In the genomic region with DNA sequence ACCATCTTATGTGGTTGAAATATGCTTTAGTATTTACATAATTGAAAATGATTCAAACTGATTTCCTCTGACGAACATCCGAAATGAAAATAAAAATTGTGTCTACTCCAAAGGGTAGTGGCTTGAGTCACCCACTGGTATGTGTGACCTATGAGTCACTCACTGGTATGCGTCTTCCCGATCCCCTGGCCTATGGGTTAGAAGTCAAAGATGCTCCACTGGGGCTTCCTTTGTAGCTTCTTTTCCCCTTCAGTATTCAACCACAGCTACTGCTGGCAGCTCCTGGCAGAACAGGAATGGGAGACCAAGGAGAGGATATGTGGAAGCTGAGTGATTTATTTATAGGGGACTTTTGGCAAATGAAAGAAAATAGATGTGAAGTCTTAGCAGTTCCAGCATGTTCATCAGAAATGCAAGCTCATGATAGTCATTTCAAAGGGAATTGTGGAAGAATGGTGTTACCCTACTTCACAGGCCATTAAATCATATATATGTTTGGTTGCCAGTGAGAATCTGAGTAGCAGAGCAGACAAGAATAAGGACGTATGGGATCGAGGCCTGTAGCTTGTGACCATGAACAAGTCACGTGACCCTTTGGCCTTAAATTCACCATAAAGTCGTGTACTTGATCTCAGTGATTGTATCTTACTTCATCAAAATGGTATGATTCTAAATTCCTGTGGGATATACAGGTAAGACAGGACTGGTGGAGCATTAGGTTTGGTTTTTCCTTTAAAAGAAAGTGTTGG, we compare ENCODE assay signal across 9 cellular contexts.
DNase-seq lines count a peak whose midpoint lies in the region; ATAC-seq, FAIRE-seq and TF ChIP-seq lines count a peak whose summit lies in the region.
"Had no signal": no experiment of that assay in that cellular context is flagged by ENCODE, and none has a peak within 500 bp of the region (broad histone marks: within the 10 kb centered on the region; RNA-seq: fewer than 3 reads in every experiment).

No MANE protein-coding gene starts in this region.

- H3K79me2 ChIP-seq in keratinocyte (ENCODE audit: control insufficient read depth, insufficient read depth, low read length) = no peaks in the 10 kb centered on the region

- H3K36me3 ChIP-seq in SJCRH30 (no peaks in the 10 kb centered on the region), keratinocyte (ENCODE audit: control insufficient read depth in 2 of 2, extremely low read depth in 1 of 2, insufficient read depth in 2 of 2, low read length in 2 of 2) (no peaks in the 10 kb centered on the region)

- DNase-seq in SJCRH30 = peak; percentile 75
- peak; percentile 95 for DNase-seq in astrocyte of the spinal cord (ENCODE audit: low read depth, low spot score)
- peak; percentile 84 for DNase-seq in keratinocyte (ENCODE audit: low read depth, low spot score)
- DNase-seq in stimulated activated CD4-positive, alpha-beta T cell treated with anti-CD3 and anti-CD28 coated beads, Interleukin-4, amount 100 ng/mL, for 1 hour = peak; percentile 40
- no peak for DNase-seq in NCI-H510A (lab: John Stamatoyannopoulos, UW)
- DNase-seq in NCI-H2081 (lab: John Stamatoyannopoulos, UW) = no peak

- dilution Hi-C loops in keratinocyte (cut with MboI; ENCODE audit: extremely low pct_ligation_motif_present, low sequenced_read_pairs) = no loop called here

- TF ChIP-seq CTCF in astrocyte of the spinal cord (IDR thresholded peaks at IDR 0.05; ENCODE audit: low read depth, low read length) = no peak
- no peak for TF ChIP-seq CTCF in keratinocyte (optimal IDR thresholded peaks at IDR 0.05 in 1 of 3, IDR thresholded peaks at IDR 0.05 in 1 of 3, conservative IDR thresholded peaks at IDR 0.05 in 1 of 3; ENCODE audit: extremely low read depth in 1 of 3, insufficient read depth in 2 of 3, low read length in 3 of 3)

- peak; percentile 77 for FAIRE-seq in keratinocyte (lab: Jason Lieb, UNC)

- H3K4me3 ChIP-seq in SJCRH30 (peak overlapping the region; percentile 4), astrocyte of the spinal cord (ENCODE audit: low read depth, low read length) (no peak overlapping the region), keratinocyte (ENCODE audit: control insufficient read depth in 2 of 3, extremely low read depth in 1 of 3, insufficient read depth in 2 of 3, low read depth in 1 of 3, low read length in 3 of 3) (peak overlapping the region in 1 of 3 experiments; percentile 27)
- H3K4me3 ChIP-seq: SK-N-MC had no signal

- H3K9me1 ChIP-seq in keratinocyte (ENCODE audit: control insufficient read depth, extremely low read depth, insufficient read depth, low read length) = no peaks in the 10 kb centered on the region

- ATAC-seq in GM21367 (IDR thresholded peaks at IDR 0.05; ENCODE audit: unreplicated experiment) = peak; percentile 45
- no peak for ATAC-seq in HG03521 (IDR thresholded peaks at IDR 0.05; ENCODE audit: unreplicated experiment)

- H3K27me3 ChIP-seq in SJCRH30 (no peaks in the 10 kb centered on the region), keratinocyte (ENCODE audit: control insufficient read depth, extremely low read depth, insufficient read depth, low read length) (no peaks in the 10 kb centered on the region)

- in situ Hi-C loops in astrocyte of the spinal cord (cut with HindIII; ENCODE audit: low sequenced_read_pairs) = no loop called here

- peak overlapping the region; percentile 25 for H3K9ac ChIP-seq in keratinocyte (ENCODE audit: control insufficient read depth, extremely low read depth, insufficient read depth, low read length)

- peaks cover 51% of the 10 kb centered on the region for H3K4me1 ChIP-seq in SJCRH30
- H3K4me1 ChIP-seq in keratinocyte (ENCODE audit: control insufficient read depth, extremely low read depth, insufficient read depth, low read length) = peaks cover 55% of the 10 kb centered on the region

- H3K9me3 ChIP-seq in SJCRH30 (replicated peaks) (no peaks in the 10 kb centered on the region), keratinocyte (ENCODE audit: control insufficient read depth, low read depth, low read length) (no peaks in the 10 kb centered on the region)

- H3K27ac ChIP-seq in SJCRH30 (peak overlapping the region; percentile 86), keratinocyte (ENCODE audit: control insufficient read depth, insufficient read depth, low read length) (peak overlapping the region; percentile 89)

- peak overlapping the region; percentile 74 for H3K4me2 ChIP-seq in keratinocyte (ENCODE audit: control insufficient read depth, extremely low read depth, insufficient read depth, low read depth, low read length)

- H2AFZ ChIP-seq in keratinocyte (ENCODE audit: control insufficient read depth, low read length) = peak overlapping the region; percentile 0

- no peaks in the 10 kb centered on the region for H4K20me1 ChIP-seq in keratinocyte (ENCODE audit: control insufficient read depth, extremely low read depth, insufficient read depth, low read length)

Comparison
In these comparisons a context has a peak if more than half of its experiments do, and no peak if none do; other contexts are left out.
1. DNase-seq: peak in SJCRH30 (2 of 2), astrocyte of the spinal cord (single experiment), keratinocyte (single experiment) and stimulated activated CD4-positive, alpha-beta T cell treated with anti-CD3 and anti-CD28 coated beads, Interleukin-4, amount 100 ng/mL, for 1 hour (single experiment); none in NCI-H510A (single experiment) and NCI-H2081 (0 of 2).